2 cellular contexts compared by ENCODE assay signal in genomic region chr4:108703966-108704365, GRCh38.
A peak's percentile ranks its signal among the peaks of the same experiment; 100 is the strongest.
TF ChIP-seq lines count a peak whose summit lies in the region.

No MANE protein-coding gene starts in this region.

TF ChIP-seq in liver, 16 proteins besides CTCF, POLR2A, EP300 and RAD21:
- no peak for TF ChIP-seq NR2F2 (IDR thresholded peaks at IDR 0.05)
- peak; percentile 84 for TF ChIP-seq HNF4G (IDR thresholded peaks at IDR 0.05)
- TF ChIP-seq YY1 (IDR thresholded peaks at IDR 0.05) = peak; percentile 46
- TF ChIP-seq TAF1 (conservative IDR thresholded peaks at IDR 0.05) = no peak
- peak; percentile 97 for TF ChIP-seq HNF4A (conservative IDR thresholded peaks at IDR 0.05)
- TF ChIP-seq ATF3 (IDR thresholded peaks at IDR 0.05) = no peak
- peak; percentile 36 for TF ChIP-seq FOXA2 (IDR thresholded peaks at IDR 0.05)
- TF ChIP-seq JUND (IDR thresholded peaks at IDR 0.05) = peak in 1 of 2 donors; percentile 68
- TF ChIP-seq REST (IDR thresholded peaks at IDR 0.05) = peak; percentile 39
- TF ChIP-seq GABPA (IDR thresholded peaks at IDR 0.05 in 1 of 2, conservative IDR thresholded peaks at IDR 0.05 in 1 of 2) = peak in 1 of 2 donors; percentile 15
- peak; percentile 72 to 91 for TF ChIP-seq RXRA (IDR thresholded peaks at IDR 0.05)
- TF ChIP-seq ZBTB33 (IDR thresholded peaks at IDR 0.05) = peak; percentile 44
- TF ChIP-seq SP1 (IDR thresholded peaks at IDR 0.05) = peak; percentile 84
- TF ChIP-seq MAX (IDR thresholded peaks at IDR 0.05) = peak; percentile 45
- TF ChIP-seq FOXA1 (IDR thresholded peaks at IDR 0.05) = no peak
- TF ChIP-seq EGR1 (IDR thresholded peaks at IDR 0.05; ENCODE audit: low read depth in 2 of 2) = no peak

TF ChIP-seq in HepG2, 621 proteins besides CTCF, POLR2A, EP300 and RAD21:
- TF ChIP-seq PRDM10 (CRISPR knock-in tag; IDR thresholded peaks at IDR 0.05; ENCODE audit: low read depth) = no peak
- no peak for TF ChIP-seq GZF1 (CRISPR knock-in tag; IDR thresholded peaks at IDR 0.05)
- no peak for TF ChIP-seq DDIT3 (CRISPR knock-in tag; IDR thresholded peaks at IDR 0.05)
- TF ChIP-seq ARID4A (CRISPR knock-in tag; IDR thresholded peaks at IDR 0.05; ENCODE audit: borderline replicate concordance) = no peak
- no peak for TF ChIP-seq CC2D1A (CRISPR knock-in tag; IDR thresholded peaks at IDR 0.05)
